Comparison of ENCODE assay signal across 8 cellular contexts in the genomic region with DNA sequence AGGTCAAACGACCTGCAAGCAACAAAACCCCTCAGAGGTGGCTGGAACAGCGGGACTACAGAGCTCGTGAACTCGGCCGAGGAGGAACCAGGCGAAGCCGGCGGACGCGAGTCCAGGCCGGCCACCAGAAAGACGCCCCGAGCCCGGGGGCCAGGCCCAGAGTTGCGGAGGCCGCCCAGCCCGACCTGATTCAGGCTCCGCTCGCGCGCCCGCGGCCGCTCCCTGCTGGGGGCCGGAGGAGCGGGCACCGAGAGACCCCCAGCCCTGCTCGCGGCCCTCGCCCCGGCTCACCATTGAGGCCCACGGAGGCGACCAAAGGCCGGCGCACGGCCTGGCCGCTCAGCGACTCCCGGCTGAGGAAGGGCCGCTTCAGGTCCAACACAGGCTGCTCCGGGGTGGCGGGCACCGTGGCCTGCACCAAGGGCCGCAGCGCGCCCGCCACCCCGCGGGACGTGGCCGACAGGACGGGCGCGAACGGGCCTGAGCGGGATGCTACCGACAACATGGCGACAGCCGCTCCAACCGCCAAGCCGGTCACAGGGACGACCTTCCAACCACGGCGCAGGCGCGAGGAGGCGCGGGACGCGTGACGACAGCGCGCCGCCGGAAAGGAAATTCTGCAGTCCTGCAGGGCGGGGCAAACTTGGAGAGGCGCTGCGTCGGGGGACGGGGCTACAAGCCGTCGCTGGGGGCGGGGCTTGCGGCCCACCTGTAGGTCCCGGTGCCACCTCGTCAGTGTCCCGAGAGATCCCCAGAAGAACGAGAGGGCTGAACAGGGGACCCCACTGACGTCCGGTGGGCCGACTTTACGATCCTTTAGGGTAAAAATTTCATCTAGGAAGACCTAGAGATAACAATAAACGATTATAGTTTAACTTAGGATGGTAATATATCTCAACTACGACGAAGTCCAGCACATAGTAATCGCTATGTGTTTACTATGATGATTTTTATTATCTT. TPM values are rescaled to one million over a fixed set of nuclear protein-coding genes. Genes with fewer than 3 reads are reported as not detected.
A peak's percentile ranks its signal among the peaks of the same experiment; 100 is the strongest.
DNase-seq lines count a peak whose midpoint lies in the region; ATAC-seq and TF ChIP-seq lines count a peak whose summit lies in the region.

A gene (minus strand): TSS at position 538 of the 960 bp plus-strand sequence. CDS start 33 bp downstream, at position 505.

- peak within 1 kb of the TSS; percentile 99 for H2AFZ ChIP-seq in PC-9

- H3F3A ChIP-seq in PC-9 (ENCODE audit: insufficient read depth, low read depth): peaks cover 3% of the 10 kb centered on the region; the same call in 1 of the 2 replicates

- BruUV-seq in PC-9 (replicated peaks; lab: Mats Ljungman, UMichigan): no TSS peak

- peaks cover 50% of the 10 kb centered on the region for H3K79me2 ChIP-seq in PC-9 (ENCODE audit: low read depth)

- in situ Hi-C loops in KBM-7 (cut with MboI; ENCODE audit: low pct_unique_long_range_greater_than_20kb, low sequenced_read_pairs): loop anchor here (25.0 kb wide), 1 partner anchor 474 kb away; no protein-coding TSS in a partner anchor

- H3K4me2 ChIP-seq in PC-9: peak within 1 kb of the TSS; percentile 98

- peak; percentile 83 for DNase-seq in DMS53 treated with DMSO at 0.1 percent for 48 hours (lab: John Stamatoyannopoulos, UW; ENCODE audit: unreplicated experiment)
- DNase-seq in KBM-7: peak; percentile 91
- peak; percentile 81 to 96 for DNase-seq in PC-9
- DNase-seq in activated T-cell treated with anti-CD3 and anti-CD28 coated beads, Interleukin-2, amount 50 U/mL, for 1 hour: peak; percentile 96
- peak; percentile 25 for DNase-seq in epithelial cell of proximal tubule (ENCODE audit: low read depth)
- peak; percentile 95 for DNase-seq in mucosa of gallbladder (ENCODE audit: low spot score)
- DNase-seq in stimulated activated CD8-positive, alpha-beta memory T cell treated with anti-CD3 and anti-CD28 coated beads, Interleukin-4, amount 100 ng/mL, for 24 hours (ENCODE audit: low read depth): peak; percentile 94

- intact Hi-C loops in PC-9 (cut with micrococcal nuclease; ENCODE audit: unreplicated experiment): no loop called here

- H3K27me3 ChIP-seq in PC-9 (ENCODE audit: insufficient read depth, low read depth): peaks cover 23% of the 10 kb centered on the region

- H3K9me3 ChIP-seq in PC-9 (ENCODE audit: insufficient read depth, low read depth): no peaks in the 10 kb centered on the region

- POLR2A ChIA-PET in PC-9 (lab: Charles Lee; ENCODE audit: unreplicated experiment): no interaction called here

- no peaks in the 10 kb centered on the region for H3K9me2 ChIP-seq in PC-9 (ENCODE audit: insufficient read depth)

- peak within 1 kb of the TSS; percentile 100 for H3K4me3 ChIP-seq in PC-9
- H3K4me3 ChIP-seq in epithelial cell of proximal tubule (ENCODE audit: low read depth, low read length): peak within 1 kb of the TSS; percentile 93

- TF ChIP-seq CTCF in PC-9 (conservative IDR thresholded peaks at IDR 0.05): no peak
- TF ChIP-seq CTCF in epithelial cell of proximal tubule (conservative IDR thresholded peaks at IDR 0.05; ENCODE audit: low read depth, low read length): no peak

- H3K4me1 ChIP-seq in PC-9 (replicated peaks; ENCODE audit: insufficient read depth): peaks cover 14% of the 10 kb centered on the region; the same call in 1 of the 2 replicates

- H4K20me1 ChIP-seq in PC-9 (ENCODE audit: insufficient read depth): peaks cover 42% of the 10 kb centered on the region

- peaks cover 9% of the 10 kb centered on the region for H3K36me3 ChIP-seq in PC-9 (ENCODE audit: low read depth)

- CTCF ChIA-PET in PC-9 (lab: Charles Lee): no interaction called here

- peak; percentile 95 for ATAC-seq in GM21723 (IDR thresholded peaks at IDR 0.05; ENCODE audit: unreplicated experiment)

- peak within 1 kb of the TSS; percentile 40; the same call in 1 of the 2 replicates for H3K27ac ChIP-seq in PC-9

RNA-seq across cellular contexts. Expression of the gene that starts here (rescaled TPM):
- 32.5 and 35.2 TPM in 2 replicates for total RNA-seq in PC-9 (2021)
- total RNA-seq in epithelial cell of proximal tubule: 51.8 and 56.2 TPM in 2 replicates
- 33.1 TPM for total RNA-seq in mucosa of gallbladder

Comparison
In these comparisons a context has a peak if more than half of its experiments do, and no peak if none do; other contexts are left out.
1. Peak in every context shown above with its lines: DNase-seq, ATAC-seq, H3K4me3 ChIP-seq and H3K27ac ChIP-seq.
2. DNase-seq: peak in every context shown above with its lines; median percentile 96 in activated T-cell treated with anti-CD3 and anti-CD28 coated beads, Interleukin-2, amount 50 U/mL, for 1 hour; 95 in mucosa of gallbladder; 94 in stimulated activated CD8-positive, alpha-beta memory T cell treated with anti-CD3 and anti-CD28 coated beads, Interleukin-4, amount 100 ng/mL, for 24 hours; 91 in KBM-7; 88 in PC-9; 83 in DMS53 treated with DMSO at 0.1 percent for 48 hours; 25 in epithelial cell of proximal tubule.